Comparison of ENCODE assay signal across 22 cellular contexts in the genomic region with DNA sequence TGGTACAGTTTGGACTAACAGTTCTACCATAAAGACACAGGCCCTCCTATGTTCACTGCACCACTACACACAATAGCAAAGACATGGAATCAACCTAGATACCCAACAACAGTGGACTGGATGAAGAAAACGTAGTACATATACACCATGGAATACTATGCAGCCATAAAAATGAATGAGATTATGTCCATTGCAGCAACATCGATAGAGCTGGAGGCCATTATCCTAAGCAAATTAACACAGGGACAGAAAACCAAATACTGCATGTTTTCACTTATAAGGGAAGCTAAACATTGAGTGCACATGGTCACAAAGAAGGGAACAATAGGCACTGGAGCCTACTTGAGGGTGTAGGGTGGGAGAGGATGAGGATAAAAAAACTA.
"Had no signal": no experiment of that assay in that cellular context is flagged by ENCODE, and none has a peak within 500 bp of the region (broad histone marks: within the 10 kb centered on the region; RNA-seq: fewer than 3 reads in every experiment).

No MANE protein-coding gene starts in this region.

- H3K4me1 ChIP-seq: breast epithelium, tibial nerve, vagina had no signal

- H3K4me3 ChIP-seq: breast epithelium, coronary artery, tibial nerve, vagina had no signal

- H3K4me1 Mint-ChIP-seq: activated naive CD4-positive, alpha-beta T cell treated with anti-CD3 and anti-CD28 coated beads, Interleukin-2, amount 50 U/mL, for 24 hours; T-cell had no signal

- H3K27ac ChIP-seq: breast epithelium, coronary artery, epithelial cell of prostate, tibial nerve, vagina had no signal

- H3K27me3 Mint-ChIP-seq: activated naive CD4-positive, alpha-beta T cell treated with anti-CD3 and anti-CD28 coated beads, Interleukin-2, amount 50 U/mL, for 24 hours; naive B cell; stimulated activated naive CD8-positive, alpha-beta T cell treated with anti-CD3 and anti-CD28 coated beads, Interleukin-15, amount 100 ng/mL, for 72 hours; T-cell had no signal

- H3K4me3 Mint-ChIP-seq: activated CD8-positive, alpha-beta T cell treated with anti-CD3 and anti-CD28 coated beads, Interleukin-2, amount 10 ng/mL, durations not matched to agents 7 days and 5 days; activated naive CD4-positive, alpha-beta T cell treated with anti-CD3 and anti-CD28 coated beads, Interleukin-2, amount 50 U/mL, for 24 hours; naive B cell; stimulated activated effector memory CD8-positive, alpha-beta T cell treated with anti-CD3 and anti-CD28 coated beads, Interleukin-12 subunit alpha, Interleukin-12 subunit beta, amount 100 ng/mL, for 72 hours; stimulated activated naive CD8-positive, alpha-beta T cell treated with anti-CD3 and anti-CD28 coated beads, Interleukin-15, amount 100 ng/mL, for 72 hours; T-cell; T-helper 2 cell treated with Interferon-gamma antibody and Interleukin-4, amounts not matched to agents 5 μg/mL and 100 μg/mL, for 36 hours had no signal

- H3K27me3 ChIP-seq: breast epithelium, tibial nerve, vagina had no signal

- H3K36me3 ChIP-seq: breast epithelium, vagina had no signal

- H3K27ac Mint-ChIP-seq: activated CD8-positive, alpha-beta T cell treated with anti-CD3 and anti-CD28 coated beads, Interleukin-2, amount 10 ng/mL, durations not matched to agents 7 days and 5 days; activated naive CD4-positive, alpha-beta T cell treated with anti-CD3 and anti-CD28 coated beads, Interleukin-2, amount 50 U/mL, for 24 hours; stimulated activated effector memory CD8-positive, alpha-beta T cell treated with anti-CD3 and anti-CD28 coated beads, Interleukin-12 subunit alpha, Interleukin-12 subunit beta, amount 100 ng/mL, for 72 hours; stimulated activated naive CD8-positive, alpha-beta T cell treated with anti-CD3 and anti-CD28 coated beads, Interleukin-15, amount 100 ng/mL, for 72 hours; T-helper 2 cell treated with Interferon-gamma antibody and Interleukin-4, amounts not matched to agents 5 μg/mL and 100 μg/mL, for 36 hours had no signal

- DNase-seq: activated CD4-positive, alpha-beta T cell treated with anti-CD3 and anti-CD28 coated beads for 1 hour; activated CD4-positive, alpha-beta T cell treated with anti-CD3 and anti-CD28 coated beads, Interleukin-2, amount 50 U/mL, for 1 hour; activated CD8-positive, alpha-beta T cell treated with anti-CD3 and anti-CD28 coated beads, Interleukin-2, amount 10 ng/mL, durations not matched to agents 7 days and 5 days; activated gamma-delta T cell treated with Interleukin-2 at 50 U/mL for 16 hours; aorta; cerebellar nuclear complex; kidney; naive B cell; nucleus accumbens; posterior cingulate gyrus; retina; stimulated activated CD4-positive, alpha-beta T cell treated with anti-CD3 and anti-CD28 coated beads, Interleukin-2, amount 100 ng/mL, for 24 hours; stimulated activated naive CD8-positive, alpha-beta T cell treated with anti-CD3 and anti-CD28 coated beads, Interleukin-15, amount 100 ng/mL, for 72 hours; T-cell had no signal

- H3K36me3 Mint-ChIP-seq: stimulated activated effector memory CD8-positive, alpha-beta T cell treated with anti-CD3 and anti-CD28 coated beads, Interleukin-12 subunit alpha, Interleukin-12 subunit beta, amount 100 ng/mL, for 72 hours had no signal

- H3K9me3 ChIP-seq: vagina had no signal
